1 cellular context compared by ENCODE assay signal in genomic region chr14:76810953-76811400, GRCh38.
A peak's percentile ranks its signal among the peaks of the same experiment; 100 is the strongest.
TF ChIP-seq lines count a peak whose summit lies in the region.

No MANE protein-coding gene starts in this region.

TF ChIP-seq in GM12878, 131 proteins besides CTCF, POLR2A, EP300 and RAD21:
- TF ChIP-seq SMC3 (IDR thresholded peaks at IDR 0.05; ENCODE audit: borderline replicate concordance, low read length) (peak; percentile 54; the same call in 1 of the 2 replicates), SMARCA5 (IDR thresholded peaks at IDR 0.05) (0 out of 2 replicates have a peak, but pooled peaks have one; percentile 44), KAT2A (conservative IDR thresholded peaks at IDR 0.05; ENCODE audit: control insufficient read depth, low read depth, low read length) (no peak), JUNB (IDR thresholded peaks at IDR 0.05) (no peak), CHD2 (IDR thresholded peaks at IDR 0.05; ENCODE audit: borderline replicate concordance, low read depth, low read length) (no peak), RUNX3 (IDR thresholded peaks at IDR 0.05; ENCODE audit: low read length) (no peak), PAX8 (IDR thresholded peaks at IDR 0.05) (no peak), TCF12 (IDR thresholded peaks at IDR 0.05; ENCODE audit: low read depth, low read length) (no peak), SUPT20H (IDR thresholded peaks at IDR 0.05; ENCODE audit: borderline replicate concordance, control insufficient read depth, low read depth, low read length) (no peak), SMAD5 (IDR thresholded peaks at IDR 0.05; ENCODE audit: low read depth) (no peak), TCF3 (IDR thresholded peaks at IDR 0.05; ENCODE audit: borderline replicate concordance, insufficient read depth, low read depth, low read length) (no peak), STAT1 (conservative IDR thresholded peaks at IDR 0.05) (no peak), ASH2L (IDR thresholded peaks at IDR 0.05; ENCODE audit: borderline replicate concordance, low read depth) (no peak), CEBPB (IDR thresholded peaks at IDR 0.05; ENCODE audit: borderline replicate concordance in 1 of 2, low read depth in 2 of 2, low read length in 2 of 2) (no peak), MEF2A (IDR thresholded peaks at IDR 0.05; ENCODE audit: insufficient read depth, low read depth, low read length) (no peak)
